ENCODE assay signal across 24 cellular contexts in genomic region chr12:126807312-126807711, GRCh38.
"Had no signal": no experiment of that assay in that cellular context is flagged by ENCODE, and none has a peak within 500 bp of the region (broad histone marks: within the 10 kb centered on the region; RNA-seq: fewer than 3 reads in every experiment).

No MANE protein-coding gene starts in this region.

- H2AFZ ChIP-seq: neural progenitor cell, parathyroid adenoma had no signal

- DNase-seq: islet precursor cell; left ventricle myocardium inferior; mesendoderm; naive B cell; natural killer cell; nephron progenitor cell; occipital lobe; psoas muscle; right lobe of liver; stimulated activated CD4-positive, alpha-beta T cell treated with anti-CD3 and anti-CD28 coated beads, Interleukin-1b, Interleukin-23, amount 100 ng/mL, for 48 hours; stimulated activated CD4-positive, alpha-beta T cell treated with anti-CD3 and anti-CD28 coated beads, Interleukin-2, amount 100 ng/mL, for 48 hours; stimulated activated CD4-positive, alpha-beta T cell treated with anti-CD3 and anti-CD28 coated beads, Interleukin-4, amount 100 ng/mL, for 4 hours; stimulated activated CD8-positive, alpha-beta memory T cell treated with anti-CD3 and anti-CD28 coated beads, Interleukin-4, amount 100 ng/mL, for 48 hours; stimulated activated naive CD4-positive, alpha-beta T cell treated with Interleukin-2 at 50 U/mL for 16 hours; stimulated activated naive CD8-positive, alpha-beta T cell treated with anti-CD3 and anti-CD28 coated beads, Interleukin-15, amount 100 ng/mL, for 72 hours; substantia nigra; uterus had no signal

- H3K4me3 ChIP-seq: left ventricle myocardium inferior, lung, neural progenitor cell, psoas muscle, right atrium auricular region, right lobe of liver, smooth muscle cell, tibial nerve, uterus had no signal

- H3K27me3 ChIP-seq: neural progenitor cell, neutrophil, right atrium auricular region, right lobe of liver, tibial nerve, uterus had no signal

- H3K4me2 ChIP-seq: neural progenitor cell, smooth muscle cell had no signal

- H3K9me3 ChIP-seq: left ventricle myocardium inferior, neutrophil, psoas muscle, right atrium auricular region, right lobe of liver, tibial nerve, uterus had no signal

- H3K4me1 ChIP-seq: left ventricle myocardium inferior, neural progenitor cell, parathyroid adenoma, psoas muscle, right atrium auricular region, right lobe of liver, tibial nerve, uterus had no signal

- H3K27ac ChIP-seq: left ventricle myocardium inferior, neural progenitor cell, neutrophil, parathyroid adenoma, psoas muscle, right atrium auricular region, right lobe of liver, tibial nerve, uterus had no signal

- H3K79me2 ChIP-seq: parathyroid adenoma had no signal

- H3K36me3 ChIP-seq: left ventricle myocardium inferior, neural progenitor cell, neutrophil, right atrium auricular region, right lobe of liver, tibial nerve, uterus had no signal
